ENCODE assay signal across 33 cellular contexts in genomic region chr10:49595713-49596492, GRCh38. TPM values are rescaled to one million over a fixed set of nuclear protein-coding genes. Genes with fewer than 3 reads are reported as not detected.
DNase-seq lines count a peak whose midpoint lies in the region; ATAC-seq and TF ChIP-seq lines count a peak whose summit lies in the region.
"Had no signal": no experiment of that assay in that cellular context is flagged by ENCODE, and none has a peak within 500 bp of the region (broad histone marks: within the 10 kb centered on the region; RNA-seq: fewer than 3 reads in every experiment).

No MANE protein-coding gene starts in this region.

- H3K36me3 ChIP-seq in PC-3 (ENCODE audit: low read depth, low read length) (no peaks in the 10 kb centered on the region), vagina (no peaks in the 10 kb centered on the region)
- H3K36me3 ChIP-seq: Peyer's patch, SJCRH30 had no signal

- POLR2A ChIA-PET in PC-3 (lab: Charles Lee; ENCODE audit: unreplicated experiment) = interaction anchor here (0.7 kb wide), 1 partner anchor 194 kb away, joined by 9 read pairs; no protein-coding TSS in a partner anchor

- no peaks in the 10 kb centered on the region for H4K20me1 ChIP-seq in PC-3 (ENCODE audit: low read length)

- DNase-seq in activated CD8-positive, alpha-beta memory T cell treated with anti-CD3 and anti-CD28 coated beads, Interleukin-2, amount 10 ng/mL, durations not matched to agents 7 days and 5 days = peak; percentile 16
- DNase-seq in activated CD8-positive, alpha-beta memory T cell treated with anti-CD3 and anti-CD28 coated beads, Interleukin-2, amount 50 U/mL, for 4 hours = no peak
- peak; percentile 45 for DNase-seq in PC-3
- peak; percentile 5 for DNase-seq in iPS-NIHi7 (ENCODE audit: extremely low spot score)
- peak; percentile 55 to 83 for DNase-seq in vagina (ENCODE audit: extremely low spot score in 2 of 2)
- DNase-seq in sciatic nerve (ENCODE audit: low spot score) = no peak
- DNase-seq in KG1 (lab: John Stamatoyannopoulos, UW) = no peak
- DNase-seq: 8988T; activated CD4-positive, alpha-beta T cell treated with anti-CD3 and anti-CD28 coated beads for 36 hours; activated gamma-delta T cell treated with Interleukin-2 at 50 U/mL for 16 hours; activated T-cell treated with anti-CD3 and anti-CD28 coated beads, Interleukin-2, amount 50 U/mL, for 24 hours; Calu3; CD4-positive, CD25-positive, alpha-beta regulatory T cell; central memory CD4-positive, alpha-beta T cell; hippocampal formation; mammary epithelial cell; NCI-H1417 treated with DMSO at 0.1 percent for 48 hours; NCI-H2081; NCI-H345; NCI-H69; nephron progenitor cell; Peyer's patch; retina; SJCRH30; stimulated activated naive B cell treated with anti-CD40 and anti-IgM and Interleukin-4, amounts not matched to agents 10 μg/mL and 1 μg/mL and 100 μg/mL, for 72 hours; substantia nigra; SW 1271 had no signal

- no peaks in the 10 kb centered on the region for H3K9me3 Mint-ChIP-seq in activated CD8-positive, alpha-beta memory T cell treated with anti-CD3 and anti-CD28 coated beads, Interleukin-2, amount 10 ng/mL, durations not matched to agents 7 days and 5 days (ENCODE audit: low read depth)
- H3K9me3 Mint-ChIP-seq: activated T-cell treated with anti-CD3 and anti-CD28 coated beads, Interleukin-2, amount 50 U/mL, for 24 hours; nephron progenitor cell; stimulated activated naive B cell treated with anti-CD40 and anti-IgM and Interleukin-4, amounts not matched to agents 10 μg/mL and 1 μg/mL and 100 μg/mL, for 72 hours; type B pancreatic cell had no signal

- H3K9me3 ChIP-seq in PC-3 (ENCODE audit: low read length) (no peaks in the 10 kb centered on the region), vagina (no peaks in the 10 kb centered on the region)
- H3K9me3 ChIP-seq: Peyer's patch, SJCRH30 had no signal

- no peak for TF ChIP-seq POLR2A in vagina (IDR thresholded peaks at IDR 0.05)

- CTCF ChIA-PET in activated CD8-positive, alpha-beta memory T cell treated with anti-CD3 and anti-CD28 coated beads, Interleukin-2, amount 10 ng/mL, durations not matched to agents 7 days and 5 days (lab: Charles Lee) = interaction anchor here (1.0 to 3.9 kb wide), 4 partner anchors 14 to 679 kb away, joined by 3 to 28 read pairs (median 8); no protein-coding TSS in a partner anchor
- CTCF ChIA-PET in PC-3 (lab: Charles Lee) = no interaction called here

- H3K9ac ChIP-seq in PC-3 (ENCODE audit: low read length) = no peak overlapping the region
- H3K9ac ChIP-seq: KMS-11, parathyroid adenoma had no signal

- H3K27me3 ChIP-seq in PC-3 (ENCODE audit: low read length) = no peaks in the 10 kb centered on the region
- no peaks in the 10 kb centered on the region for H3K27me3 ChIP-seq in vagina
- H3K27me3 ChIP-seq: Peyer's patch had no signal

- H3K27me3 Mint-ChIP-seq in activated CD8-positive, alpha-beta memory T cell treated with anti-CD3 and anti-CD28 coated beads, Interleukin-2, amount 10 ng/mL, durations not matched to agents 7 days and 5 days = peaks cover 14% of the 10 kb centered on the region

- TF ChIP-seq CTCF in PC-3 (conservative IDR thresholded peaks at IDR 0.05; ENCODE audit: low read depth, low read length) = no peak
- no peak for TF ChIP-seq CTCF in vagina (IDR thresholded peaks at IDR 0.05)

- H3K79me2 ChIP-seq in PC-3 (ENCODE audit: low read length) = no peaks in the 10 kb centered on the region
- H3K79me2 ChIP-seq: parathyroid adenoma had no signal

- H3K9me2 ChIP-seq in PC-3 (replicated peaks; ENCODE audit: low read length) = no peaks in the 10 kb centered on the region

- no peak overlapping the region for H3K4me3 Mint-ChIP-seq in activated CD8-positive, alpha-beta memory T cell treated with anti-CD3 and anti-CD28 coated beads, Interleukin-2, amount 10 ng/mL, durations not matched to agents 7 days and 5 days
- H3K4me3 Mint-ChIP-seq: activated CD4-positive, alpha-beta T cell treated with anti-CD3 and anti-CD28 coated beads for 36 hours; activated T-cell treated with anti-CD3 and anti-CD28 coated beads, Interleukin-2, amount 50 U/mL, for 24 hours; CD4-positive, CD25-positive, alpha-beta regulatory T cell; nephron progenitor cell; stimulated activated naive B cell treated with anti-CD40 and anti-IgM and Interleukin-4, amounts not matched to agents 10 μg/mL and 1 μg/mL and 100 μg/mL, for 72 hours; type B pancreatic cell had no signal

- H3K4me1 Mint-ChIP-seq in activated CD8-positive, alpha-beta memory T cell treated with anti-CD3 and anti-CD28 coated beads, Interleukin-2, amount 10 ng/mL, durations not matched to agents 7 days and 5 days = no peaks in the 10 kb centered on the region
- H3K4me1 Mint-ChIP-seq: activated CD4-positive, alpha-beta T cell treated with anti-CD3 and anti-CD28 coated beads for 36 hours; nephron progenitor cell had no signal

- H3F3A ChIP-seq in PC-3 (ENCODE audit: low read length, unreplicated experiment) = no peaks in the 10 kb centered on the region

- H3K4me3 ChIP-seq in PC-3 (ENCODE audit: low read length) (no peak overlapping the region), vagina (no peak overlapping the region)
- H3K4me3 ChIP-seq: Peyer's patch, SJCRH30, skin epidermis had no signal

- ATAC-seq in activated CD8-positive, alpha-beta memory T cell treated with anti-CD3 and anti-CD28 coated beads, Interleukin-2, amount 10 ng/mL, durations not matched to agents 7 days and 5 days = no peak
- ATAC-seq in PC-3 (no peak), sciatic nerve (no peak), GM21360 (IDR thresholded peaks at IDR 0.05; ENCODE audit: unreplicated experiment) (no peak)
- ATAC-seq: activated CD4-positive, alpha-beta T cell treated with anti-CD3 and anti-CD28 coated beads for 36 hours; stimulated activated naive B cell treated with anti-CD40 and anti-IgM and Interleukin-4, amounts not matched to agents 10 μg/mL and 1 μg/mL and 100 μg/mL, for 72 hours had no signal

- H3K4me1 ChIP-seq in PC-3 (ENCODE audit: insufficient read depth, low read length) (peaks cover 8% of the 10 kb centered on the region; the same call in 1 of the 2 replicates), vagina (no peaks in the 10 kb centered on the region)
- H3K4me1 ChIP-seq: parathyroid adenoma, Peyer's patch, SJCRH30 had no signal

- no peak overlapping the region for H3K4me2 ChIP-seq in PC-3 (ENCODE audit: low read length)
- H3K4me2 ChIP-seq: KMS-11 had no signal

- H3K27ac Mint-ChIP-seq in activated CD8-positive, alpha-beta memory T cell treated with anti-CD3 and anti-CD28 coated beads, Interleukin-2, amount 10 ng/mL, durations not matched to agents 7 days and 5 days = no peak overlapping the region
- H3K27ac Mint-ChIP-seq: activated CD4-positive, alpha-beta T cell treated with anti-CD3 and anti-CD28 coated beads for 36 hours; activated T-cell treated with anti-CD3 and anti-CD28 coated beads, Interleukin-2, amount 50 U/mL, for 24 hours; CD4-positive, CD25-positive, alpha-beta regulatory T cell; nephron progenitor cell; stimulated activated naive B cell treated with anti-CD40 and anti-IgM and Interleukin-4, amounts not matched to agents 10 μg/mL and 1 μg/mL and 100 μg/mL, for 72 hours; type B pancreatic cell had no signal

- no peaks in the 10 kb centered on the region for H3K36me3 Mint-ChIP-seq in activated CD8-positive, alpha-beta memory T cell treated with anti-CD3 and anti-CD28 coated beads, Interleukin-2, amount 10 ng/mL, durations not matched to agents 7 days and 5 days
- H3K36me3 Mint-ChIP-seq: CD4-positive, CD25-positive, alpha-beta regulatory T cell; stimulated activated naive B cell treated with anti-CD40 and anti-IgM and Interleukin-4, amounts not matched to agents 10 μg/mL and 1 μg/mL and 100 μg/mL, for 72 hours; type B pancreatic cell had no signal

- intact Hi-C loops in PC-3 (cut with micrococcal nuclease) (loop anchor here (2.0 to 10.0 kb wide), 4 partner anchors 43 to 629 kb away; no protein-coding TSS in a partner anchor), vagina (cut with DNase I) (no loop called here), sciatic nerve (cut with DNase I) (no loop called here)

- no TSS peak for BruUV-seq in PC-3 (replicated peaks; lab: Mats Ljungman, UMichigan)

- H2AFZ ChIP-seq in PC-3 (ENCODE audit: low read length) = no peak overlapping the region
- H2AFZ ChIP-seq: parathyroid adenoma had no signal

- no peak overlapping the region for H3K27ac ChIP-seq in PC-3 (ENCODE audit: low read length)
- H3K27ac ChIP-seq in vagina = no peak overlapping the region
- H3K27ac ChIP-seq: KMS-11, parathyroid adenoma, Peyer's patch, SJCRH30, skin epidermis had no signal

RNA-seq across cellular contexts. Expression of gene SLC18A3, which starts 14.2 kb away (rescaled TPM):
- not detected for total RNA-seq in activated CD8-positive, alpha-beta memory T cell treated with anti-CD3 and anti-CD28 coated beads, Interleukin-2, amount 10 ng/mL, durations not matched to agents 7 days and 5 days
- total RNA-seq in PC-3 (2014; rRNA removed) = not detected in 2 replicates
- 0.49 TPM for total RNA-seq in vagina
- total RNA-seq in sciatic nerve = not detected
- total RNA-seq: activated CD4-positive, alpha-beta T cell treated with anti-CD3 and anti-CD28 coated beads for 36 hours; Calu3; CD4-positive, CD25-positive, alpha-beta regulatory T cell; H4; mammary epithelial cell; SJCRH30 had no signal

RNA-seq across cellular contexts. Expression of gene CHAT, which starts 17.9 kb away (rescaled TPM):
- total RNA-seq in activated CD8-positive, alpha-beta memory T cell treated with anti-CD3 and anti-CD28 coated beads, Interleukin-2, amount 10 ng/mL, durations not matched to agents 7 days and 5 days = not detected
- total RNA-seq in PC-3 (2014; rRNA removed) (not detected in 2 replicates), vagina (not detected), sciatic nerve (not detected)
- total RNA-seq: activated CD4-positive, alpha-beta T cell treated with anti-CD3 and anti-CD28 coated beads for 36 hours; Calu3; CD4-positive, CD25-positive, alpha-beta regulatory T cell; H4; mammary epithelial cell; SJCRH30 had no signal

RNA-seq across cellular contexts. Expression of gene ERCC6, which starts 57.0 kb away (rescaled TPM):
- total RNA-seq in activated CD8-positive, alpha-beta memory T cell treated with anti-CD3 and anti-CD28 coated beads, Interleukin-2, amount 10 ng/mL, durations not matched to agents 7 days and 5 days = 10 to 100 TPM; 19.2 to 28.1 TPM
- total RNA-seq in PC-3 (2014; rRNA removed) = 36.7 and 43.0 TPM in 2 replicates
- 15.2 TPM for total RNA-seq in vagina
- 33.5 TPM for total RNA-seq in sciatic nerve

Comparison
In these comparisons a context has a peak if more than half of its experiments do, and no peak if none do; other contexts are left out.
1. DNase-seq: peak in activated CD8-positive, alpha-beta memory T cell treated with anti-CD3 and anti-CD28 coated beads, Interleukin-2, amount 10 ng/mL, durations not matched to agents 7 days and 5 days (single experiment), PC-3 (single experiment), iPS-NIHi7 (single experiment) and vagina (2 of 2); none in activated CD8-positive, alpha-beta memory T cell treated with anti-CD3 and anti-CD28 coated beads, Interleukin-2, amount 50 U/mL, for 4 hours (single experiment), sciatic nerve (single experiment) and KG1 (single experiment).